In genomic region chr2:97745474-97746172, GRCh38 we compare ENCODE assay signal across 10 cellular contexts. TPM values are rescaled to one million over a fixed set of nuclear protein-coding genes. Genes with fewer than 3 reads are reported as not detected.
DNase-seq lines count a peak whose midpoint lies in the region; ATAC-seq, FAIRE-seq and TF ChIP-seq lines count a peak whose summit lies in the region.
"Had no signal": no experiment of that assay in that cellular context is flagged by ENCODE, and none has a peak within 500 bp of the region (broad histone marks: within the 10 kb centered on the region; RNA-seq: fewer than 3 reads in every experiment).

No MANE protein-coding gene starts in this region.

- H3K9me3 Mint-ChIP-seq in activated naive CD4-positive, alpha-beta T cell treated with anti-CD3 and anti-CD28 coated beads, Interleukin-2, amount 10 ng/mL, durations not matched to agents 7 days and 5 days: no peaks in the 10 kb centered on the region

- no peak for TF ChIP-seq POLR2A in H54 (IDR thresholded peaks at IDR 0.05; ENCODE audit: low read depth, low read length)

- no peak for FAIRE-seq in H54 (lab: Jason Lieb, UNC)
- FAIRE-seq: endothelial cell of umbilical vein had no signal

- DNase-seq in MV-4-11 (lab: John Stamatoyannopoulos, UW): peak; percentile 32
- peak; percentile 55 for DNase-seq in activated naive CD4-positive, alpha-beta T cell treated with anti-CD3 and anti-CD28 coated beads, Interleukin-2, amount 10 ng/mL, durations not matched to agents 7 days and 5 days
- DNase-seq in stimulated activated CD4-positive, alpha-beta T cell treated with anti-CD3 and anti-CD28 coated beads, Interleukin-2, amount 100 ng/mL, for 48 hours: peak; percentile 32 to 39
- DNase-seq in H54 (ENCODE audit: insufficient read length, low spot score): no peak
- DNase-seq in dedifferentiated amniotic fluid mesenchymal stem cell (ENCODE audit: extremely low spot score): no peak
- DNase-seq in ascending aorta (ENCODE audit: low spot score in 2 of 2): no peak
- no peak for DNase-seq in foreskin keratinocyte
- DNase-seq: NCI-H226 had no signal

- H3K4me1 ChIP-seq in ascending aorta (no peaks in the 10 kb centered on the region), foreskin keratinocyte (no peaks in the 10 kb centered on the region)

- H3K36me3 Mint-ChIP-seq in activated naive CD4-positive, alpha-beta T cell treated with anti-CD3 and anti-CD28 coated beads, Interleukin-2, amount 10 ng/mL, durations not matched to agents 7 days and 5 days: peaks cover 29% of the 10 kb centered on the region

- H3K4me3 ChIP-seq in ascending aorta: no peak overlapping the region

- H3K36me3 ChIP-seq in ascending aorta: no peaks in the 10 kb centered on the region

- no peak overlapping the region for H3K27ac ChIP-seq in ascending aorta
- no peak overlapping the region for H3K27ac ChIP-seq in foreskin keratinocyte

- no peak overlapping the region for H3K4me3 Mint-ChIP-seq in activated naive CD4-positive, alpha-beta T cell treated with anti-CD3 and anti-CD28 coated beads, Interleukin-2, amount 10 ng/mL, durations not matched to agents 7 days and 5 days

- peak overlapping the region; percentile 39 for H3K27ac Mint-ChIP-seq in activated naive CD4-positive, alpha-beta T cell treated with anti-CD3 and anti-CD28 coated beads, Interleukin-2, amount 10 ng/mL, durations not matched to agents 7 days and 5 days

- no peaks in the 10 kb centered on the region for H3K9me3 ChIP-seq in ascending aorta

- no peaks in the 10 kb centered on the region for H3K27me3 Mint-ChIP-seq in activated naive CD4-positive, alpha-beta T cell treated with anti-CD3 and anti-CD28 coated beads, Interleukin-2, amount 10 ng/mL, durations not matched to agents 7 days and 5 days

- intact Hi-C loops in ascending aorta (cut with DNase I): no loop called here

- CTCF ChIA-PET in activated naive CD4-positive, alpha-beta T cell treated with anti-CD3 and anti-CD28 coated beads, Interleukin-2, amount 10 ng/mL, durations not matched to agents 7 days and 5 days (lab: Charles Lee): interaction anchor here (0.8 to 6.8 kb wide), 3 partner anchors 11 to 46 kb away, joined by 3 to 79 read pairs (median 3); no protein-coding TSS in a partner anchor

- TF ChIP-seq CTCF in ascending aorta (IDR thresholded peaks at IDR 0.05): no peak
- TF ChIP-seq CTCF in foreskin keratinocyte (conservative IDR thresholded peaks at IDR 0.05): no peak

- peak; percentile 71 for ATAC-seq in GM18502 (IDR thresholded peaks at IDR 0.05; ENCODE audit: poor library complexity, unreplicated experiment)
- no peak for ATAC-seq in foreskin keratinocyte

- H3K4me1 Mint-ChIP-seq in activated naive CD4-positive, alpha-beta T cell treated with anti-CD3 and anti-CD28 coated beads, Interleukin-2, amount 10 ng/mL, durations not matched to agents 7 days and 5 days: peaks cover 67% of the 10 kb centered on the region

- no peaks in the 10 kb centered on the region for H3K27me3 ChIP-seq in ascending aorta
- H3K27me3 ChIP-seq in foreskin keratinocyte: no peaks in the 10 kb centered on the region

RNA-seq across cellular contexts. Expression of gene ZAP70, which starts 32.2 kb away (rescaled TPM):
- total RNA-seq in ascending aorta: 2.7 TPM
- not detected in 2 replicates for total RNA-seq in foreskin keratinocyte
- polyA plus RNA-seq in foreskin keratinocyte: 0.01 TPM in 1 of 2 replicates, not detected in the other
- total RNA-seq: endothelial cell of umbilical vein had no signal

Comparison
In these comparisons a context has a peak if more than half of its experiments do, and no peak if none do; other contexts are left out.
1. DNase-seq: peak in MV-4-11 (single experiment), activated naive CD4-positive, alpha-beta T cell treated with anti-CD3 and anti-CD28 coated beads, Interleukin-2, amount 10 ng/mL, durations not matched to agents 7 days and 5 days (single experiment) and stimulated activated CD4-positive, alpha-beta T cell treated with anti-CD3 and anti-CD28 coated beads, Interleukin-2, amount 100 ng/mL, for 48 hours (2 of 2); none in H54 (single experiment), dedifferentiated amniotic fluid mesenchymal stem cell (single experiment), ascending aorta (0 of 2) and foreskin keratinocyte (0 of 2).